ENCODE assay signal across 18 cellular contexts in the genomic region with DNA sequence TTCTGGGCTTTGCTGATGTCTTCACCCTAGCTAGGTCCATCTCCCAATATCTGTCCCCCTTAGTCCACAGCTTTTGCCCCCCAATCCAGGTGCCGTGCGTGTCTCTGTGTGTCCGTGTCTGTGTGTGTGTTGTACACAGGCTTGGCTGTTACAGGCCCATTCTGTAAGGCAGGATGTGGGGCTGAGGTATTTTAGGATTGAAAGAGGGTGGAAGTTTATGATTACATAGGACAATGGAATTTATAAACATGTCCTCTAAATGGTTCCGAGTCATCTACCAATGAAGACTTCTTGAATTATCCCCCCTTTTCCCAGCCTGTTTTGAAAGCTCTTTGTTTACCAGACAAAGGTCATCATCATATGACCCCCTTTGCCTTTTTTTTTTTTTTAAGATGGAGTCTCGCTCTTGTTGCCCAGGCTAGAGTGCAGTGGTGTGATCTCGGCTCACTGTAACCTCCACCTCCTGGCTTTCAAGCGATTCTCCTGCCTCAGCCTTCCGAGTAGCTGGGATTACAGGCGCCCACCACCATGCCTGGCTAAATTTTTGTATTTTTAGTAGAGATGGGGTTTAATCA. TPM values are rescaled to one million over a fixed set of nuclear protein-coding genes. Genes with fewer than 3 reads are reported as not detected.
DNase-seq lines count a peak whose midpoint lies in the region; ATAC-seq and TF ChIP-seq lines count a peak whose summit lies in the region.
"Had no signal": no experiment of that assay in that cellular context is flagged by ENCODE, and none has a peak within 500 bp of the region (broad histone marks: within the 10 kb centered on the region; RNA-seq: fewer than 3 reads in every experiment).

No MANE protein-coding gene starts in this region.

- no peak for TF ChIP-seq CTCF in HFF-Myc (IDR thresholded peaks at IDR 0.05; ENCODE audit: low read depth, low read length, missing control alignments)
- TF ChIP-seq CTCF in choroid plexus epithelial cell (conservative IDR thresholded peaks at IDR 0.05; ENCODE audit: low read depth, low read length), result no peak
- no peak for TF ChIP-seq CTCF in lower lobe of right lung (IDR thresholded peaks at IDR 0.05)
- TF ChIP-seq CTCF in endodermal cell (conservative IDR thresholded peaks at IDR 0.05), result no peak

- H3K9me3 Mint-ChIP-seq in endodermal cell, result no peaks in the 10 kb centered on the region

- H3K4me1 ChIP-seq in lower lobe of right lung (peaks cover 31% of the 10 kb centered on the region), endodermal cell (ENCODE audit: control insufficient read depth, insufficient read depth, low read length) (peaks cover 2% of the 10 kb centered on the region)

- no peaks in the 10 kb centered on the region for H3K9me3 ChIP-seq in lower lobe of right lung
- no peaks in the 10 kb centered on the region for H3K9me3 ChIP-seq in endodermal cell (ENCODE audit: control insufficient read depth, low read length)
- H3K9me3 ChIP-seq: Caco-2 had no signal

- H3K27me3 Mint-ChIP-seq in endodermal cell (ENCODE audit: insufficient read depth), result peaks cover 15% of the 10 kb centered on the region

- H3K27me3 ChIP-seq in lower lobe of right lung (ENCODE audit: low read depth) (no peaks in the 10 kb centered on the region), endodermal cell (ENCODE audit: control insufficient read depth, insufficient read depth, low read length, poor library complexity, severe bottlenecking) (peaks cover 26% of the 10 kb centered on the region)

- peaks cover 11% of the 10 kb centered on the region for H3K4me1 Mint-ChIP-seq in endodermal cell

- H3K36me3 ChIP-seq in lower lobe of right lung, result no peaks in the 10 kb centered on the region
- H3K36me3 ChIP-seq in endodermal cell (ENCODE audit: control insufficient read depth, insufficient read depth, low read length), result no peaks in the 10 kb centered on the region

- no peak overlapping the region for H3K27ac Mint-ChIP-seq in endodermal cell

- no peak overlapping the region for H3K4me3 ChIP-seq in HFF-Myc (replicated peaks; ENCODE audit: low read depth, low read length)
- no peak overlapping the region for H3K4me3 ChIP-seq in choroid plexus epithelial cell (ENCODE audit: low read depth, low read length)
- H3K4me3 ChIP-seq in lower lobe of right lung, result no peak overlapping the region
- H3K4me3 ChIP-seq in endodermal cell (ENCODE audit: low read length), result no peak overlapping the region

- DNase-seq in AG08395 (ENCODE audit: low spot score), result peak; percentile 68
- peak; percentile 35 for DNase-seq in HFF-Myc (ENCODE audit: extremely low read depth, low read depth)
- peak; percentile 68 for DNase-seq in choroid plexus epithelial cell (ENCODE audit: low read depth)
- DNase-seq in lower lobe of right lung, result no peak
- DNase-seq in endodermal cell, result no peak
- DNase-seq in NCI-H524 treated with DMSO at 0.1 percent for 48 hours (lab: John Stamatoyannopoulos, UW), result no peak
- DNase-seq: activated CD4-positive, CD25-positive, alpha-beta regulatory T cell treated with anti-CD3 and anti-CD28 coated beads, Interleukin-2, amount 50 U/mL, for 72 hours; activated CD8-positive, alpha-beta memory T cell treated with anti-CD3 and anti-CD28 coated beads, Interleukin-2, amount 50 U/mL, for 4 hours; activated gamma-delta T cell treated with Interleukin-2 at 50 U/mL for 16 hours; effector CD8-positive, alpha-beta T cell; NCI-H1417 treated with DMSO at 0.1 percent for 48 hours; occipital lobe; T-helper 2 cell had no signal

- intact Hi-C loops in lower lobe of right lung (cut with DNase I), result no loop called here

- H3K9ac ChIP-seq in endodermal cell (ENCODE audit: extremely low read depth, low read length, poor library complexity, severe bottlenecking), result no peak overlapping the region

- H3K4me3 Mint-ChIP-seq in endodermal cell, result no peak overlapping the region
- H3K4me3 Mint-ChIP-seq: brain had no signal

- ATAC-seq in lower lobe of right lung, result no peak
- no peak for ATAC-seq in GM21390 (IDR thresholded peaks at IDR 0.05; ENCODE audit: unreplicated experiment)
- ATAC-seq in GM21423 (IDR thresholded peaks at IDR 0.05; ENCODE audit: unreplicated experiment), result no peak

- no peaks in the 10 kb centered on the region for H3K36me3 Mint-ChIP-seq in endodermal cell (ENCODE audit: low read depth)
- H3K36me3 Mint-ChIP-seq: brain had no signal

- H3K27ac ChIP-seq in lower lobe of right lung (peak overlapping the region; percentile 68), endodermal cell (ENCODE audit: low read depth, low read length) (no peak overlapping the region)

- 87 to 97% methylated on average over 3 to 9 of the region's 9 CpGs for WGBS in endodermal cell (ENCODE audit: insufficient coverage in 1 of 2, insufficient read length in 1 of 2), 2 experiments

RNA-seq across cellular contexts. Expression of a gene that starts 21.8 kb away (rescaled TPM):
- total RNA-seq in lower lobe of right lung, result 90.7 TPM
- 10 to 100 TPM in 1 of 2 donors, 1 to 10 TPM in 1; 4.6 to 12.5 TPM for total RNA-seq in endodermal cell
- polyA plus RNA-seq in endodermal cell (2013, experiment 1 of 2), result 1.6 TPM
- 1.9 TPM for polyA plus RNA-seq in endodermal cell (2013, experiment 2 of 2)

RNA-seq across cellular contexts. Expression of a gene that starts 24.4 kb away (rescaled TPM):
- total RNA-seq in lower lobe of right lung, result 0.27 TPM
- total RNA-seq in endodermal cell, result under 1 TPM; 0.79 to 0.95 TPM
- polyA plus RNA-seq in endodermal cell (2013, experiment 1 of 2), result 0.46 TPM
- polyA plus RNA-seq in endodermal cell (2013, experiment 2 of 2), result 0.29 TPM
- total RNA-seq: Caco-2, Right ventricle myocardium superior had no signal

RNA-seq across cellular contexts. Expression of a gene that starts 51.6 kb away (rescaled TPM):
- total RNA-seq in lower lobe of right lung (93.8 TPM), endodermal cell (100 to 1,000 TPM in 1 of 2 donors, 10 to 100 TPM in 1; 96.0 to 114 TPM)
- 105 TPM for polyA plus RNA-seq in endodermal cell (2013, experiment 1 of 2)
- 92.5 TPM for polyA plus RNA-seq in endodermal cell (2013, experiment 2 of 2)

RNA-seq across cellular contexts. Expression of a gene that starts 52.6 kb away (rescaled TPM):
- total RNA-seq in lower lobe of right lung (49.9 TPM), endodermal cell (10 to 100 TPM; 24.4 to 27.5 TPM)
- 11.7 TPM for polyA plus RNA-seq in endodermal cell (2013, experiment 1 of 2)
- polyA plus RNA-seq in endodermal cell (2013, experiment 2 of 2), result 10.6 TPM

Comparison
In these comparisons a context has a peak if more than half of its experiments do, and no peak if none do; other contexts are left out.
1. DNase-seq: peak in AG08395 (single experiment), HFF-Myc (single experiment) and choroid plexus epithelial cell (single experiment); none in lower lobe of right lung (single experiment), endodermal cell (single experiment) and NCI-H524 treated with DMSO at 0.1 percent for 48 hours (single experiment).